In the genomic region with DNA sequence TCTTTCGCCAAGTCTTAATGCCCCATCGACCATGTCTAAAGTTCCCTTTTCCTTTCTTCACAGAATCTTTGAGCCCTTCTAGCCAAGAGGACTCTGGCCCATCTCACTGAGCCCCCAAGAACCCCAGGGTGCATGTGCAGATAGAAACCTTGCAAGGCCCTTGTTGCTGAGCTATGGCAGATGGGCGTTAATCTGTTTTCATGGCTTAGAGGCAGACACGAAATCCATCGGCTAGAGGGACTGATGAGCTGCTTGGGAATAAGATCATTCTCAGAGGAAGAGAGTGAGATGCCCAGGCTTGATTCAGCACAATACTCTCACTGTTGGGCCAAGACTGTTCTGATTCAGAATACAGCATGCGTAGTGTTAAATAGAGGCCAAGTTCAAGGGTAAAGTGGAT, we compare ENCODE assay signal across 1 cellular context.
TF ChIP-seq lines count a peak whose summit lies in the region.

No MANE protein-coding gene starts in this region.

TF ChIP-seq in GM23338, 12 proteins besides CTCF, POLR2A, EP300 and RAD21 (continued from another document):
- TF ChIP-seq, protein P1, sequence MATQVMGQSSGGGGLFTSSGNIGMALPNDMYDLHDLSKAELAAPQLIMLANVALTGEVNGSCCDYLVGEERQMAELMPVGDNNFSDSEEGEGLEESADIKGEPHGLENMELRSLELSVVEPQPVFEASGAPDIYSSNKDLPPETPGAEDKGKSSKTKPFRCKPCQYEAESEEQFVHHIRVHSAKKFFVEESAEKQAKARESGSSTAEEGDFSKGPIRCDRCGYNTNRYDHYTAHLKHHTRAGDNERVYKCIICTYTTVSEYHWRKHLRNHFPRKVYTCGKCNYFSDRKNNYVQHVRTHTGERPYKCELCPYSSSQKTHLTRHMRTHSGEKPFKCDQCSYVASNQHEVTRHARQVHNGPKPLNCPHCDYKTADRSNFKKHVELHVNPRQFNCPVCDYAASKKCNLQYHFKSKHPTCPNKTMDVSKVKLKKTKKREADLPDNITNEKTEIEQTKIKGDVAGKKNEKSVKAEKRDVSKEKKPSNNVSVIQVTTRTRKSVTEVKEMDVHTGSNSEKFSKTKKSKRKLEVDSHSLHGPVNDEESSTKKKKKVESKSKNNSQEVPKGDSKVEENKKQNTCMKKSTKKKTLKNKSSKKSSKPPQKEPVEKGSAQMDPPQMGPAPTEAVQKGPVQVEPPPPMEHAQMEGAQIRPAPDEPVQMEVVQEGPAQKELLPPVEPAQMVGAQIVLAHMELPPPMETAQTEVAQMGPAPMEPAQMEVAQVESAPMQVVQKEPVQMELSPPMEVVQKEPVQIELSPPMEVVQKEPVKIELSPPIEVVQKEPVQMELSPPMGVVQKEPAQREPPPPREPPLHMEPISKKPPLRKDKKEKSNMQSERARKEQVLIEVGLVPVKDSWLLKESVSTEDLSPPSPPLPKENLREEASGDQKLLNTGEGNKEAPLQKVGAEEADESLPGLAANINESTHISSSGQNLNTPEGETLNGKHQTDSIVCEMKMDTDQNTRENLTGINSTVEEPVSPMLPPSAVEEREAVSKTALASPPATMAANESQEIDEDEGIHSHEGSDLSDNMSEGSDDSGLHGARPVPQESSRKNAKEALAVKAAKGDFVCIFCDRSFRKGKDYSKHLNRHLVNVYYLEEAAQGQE (IDR thresholded peaks at IDR 0.05; ENCODE audit: unreplicated experiment): no peak
